8 cellular contexts compared by ENCODE assay signal in genomic region chr5:43041669-43042175, GRCh38. TPM values are rescaled to one million over a fixed set of nuclear protein-coding genes. Genes with fewer than 3 reads are reported as not detected.
A peak's percentile ranks its signal among the peaks of the same experiment; 100 is the strongest.
DNase-seq lines count a peak whose midpoint lies in the region; ATAC-seq, FAIRE-seq and TF ChIP-seq lines count a peak whose summit lies in the region.

No MANE protein-coding gene starts in this region.

- POLR2A ChIA-PET in H1 (lab: Charles Lee; ENCODE audit: partially characterized antibody), result interaction anchor here (1.1 to 3.2 kb wide), 5 partner anchors 8 to 79 kb away, joined by 3 to 17 read pairs (median 6); partner anchors contain the start of gene ZNF131

- H4K8ac ChIP-seq in H1 (ENCODE audit: extremely low read depth, insufficient read depth, low read length), result no peak overlapping the region
- no peak overlapping the region for H4K8ac ChIP-seq in mesendoderm (ENCODE audit: low read depth, low read length)

- H3K79me2 ChIP-seq in H1 (ENCODE audit: control insufficient read depth in 1 of 2, insufficient read depth in 2 of 2, low read length in 2 of 2) (no peaks in the 10 kb centered on the region), mesendoderm (ENCODE audit: control insufficient read depth, insufficient read depth, low read length) (no peaks in the 10 kb centered on the region)

- peaks cover 10 to 29% (median 14%) of the 10 kb centered on the region in 4 experiments for H3K4me1 ChIP-seq in H1 (replicated peaks in 1 of 4; ENCODE audit: control insufficient read depth in 3 of 4, insufficient read depth in 4 of 4, low read length in 3 of 4)
- H3K4me1 ChIP-seq in mesendoderm (ENCODE audit: control insufficient read depth, low read depth, low read length), result peaks cover 5% of the 10 kb centered on the region

- peak overlapping the region; percentile 72 to 84 for H3K4me2 ChIP-seq in H1 (ENCODE audit: insufficient read depth in 1 of 2, low read depth in 2 of 2, low read length in 2 of 2)
- peak overlapping the region; percentile 80 for H3K4me2 ChIP-seq in mesendoderm (ENCODE audit: low read length)

- CTCF ChIA-PET in activated CD8-positive, alpha-beta memory T cell treated with anti-CD3 and anti-CD28 coated beads, Interleukin-2, amount 10 ng/mL, durations not matched to agents 7 days and 5 days (lab: Charles Lee), result interaction anchor here (0.9 to 9.7 kb wide), 20 partner anchors 10 to 444 kb away, joined by 3 to 165 read pairs (median 5); partner anchors contain the start of genes HMGCS1, TMEM267 and ZNF131
- CTCF ChIA-PET in H1 (lab: Charles Lee; ENCODE audit: partially characterized antibody), result interaction anchor here (0.6 to 2.8 kb wide), 22 partner anchors 10 to 871 kb away, joined by 3 to 23 read pairs (median 4); no protein-coding TSS in a partner anchor

- peaks cover 17% of the 10 kb centered on the region for H3K36me3 Mint-ChIP-seq in activated CD8-positive, alpha-beta memory T cell treated with anti-CD3 and anti-CD28 coated beads, Interleukin-2, amount 10 ng/mL, durations not matched to agents 7 days and 5 days

- H2BK5ac ChIP-seq in H1 (ENCODE audit: low read depth, low read length) (no peak overlapping the region), mesendoderm (ENCODE audit: low read length) (no peak overlapping the region)

- H2BK12ac ChIP-seq in H1 (ENCODE audit: low read depth, low read length), result peak overlapping the region; percentile 71; the same call in 1 of the 2 replicates

- H2BK20ac ChIP-seq in H1 (ENCODE audit: low read length), result no peak overlapping the region

- no peak overlapping the region for H3K4ac ChIP-seq in H1 (replicated peaks; ENCODE audit: insufficient read length, low read depth, low read length)
- no peak overlapping the region for H3K4ac ChIP-seq in mesendoderm (ENCODE audit: low read depth, low read length)

- H2AK5ac ChIP-seq in H1 (ENCODE audit: low read depth, low read length), result no peak overlapping the region
- H2AK5ac ChIP-seq in mesendoderm (ENCODE audit: low read length), result no peak overlapping the region

- no peak for TF ChIP-seq EP300 in H1 (IDR thresholded peaks at IDR 0.05; ENCODE audit: borderline replicate concordance in 1 of 2, low read depth in 2 of 2, low read length in 2 of 2)

- no peak overlapping the region for H2AFZ ChIP-seq in H1 (ENCODE audit: low read length)

- no peak overlapping the region for H3K27ac ChIP-seq in H1 (ENCODE audit: low read depth, low read length)
- H3K27ac ChIP-seq in mesendoderm (ENCODE audit: low read depth, low read length), result peak overlapping the region; percentile 1
- peak overlapping the region; percentile 96 for H3K27ac ChIP-seq in substantia nigra (ENCODE audit: low read depth, low read length, poor library complexity, severe bottlenecking)

- peak; percentile 24 for ATAC-seq in activated CD8-positive, alpha-beta memory T cell treated with anti-CD3 and anti-CD28 coated beads, Interleukin-2, amount 10 ng/mL, durations not matched to agents 7 days and 5 days
- ATAC-seq in HG02763 (IDR thresholded peaks at IDR 0.05; ENCODE audit: unreplicated experiment), result peak; percentile 23

- no peaks in the 10 kb centered on the region for H3K36me3 ChIP-seq in H1 (ENCODE audit: control insufficient read depth in 2 of 4, insufficient read depth in 4 of 4, low read length in 3 of 4)
- H3K36me3 ChIP-seq in mesendoderm (ENCODE audit: control insufficient read depth, insufficient read depth, low read length), result no peaks in the 10 kb centered on the region

- H3K4me3 ChIP-seq in H1 (ENCODE audit: extremely low read depth in 1 of 4, insufficient read depth in 2 of 4, low read depth in 3 of 4, low read length in 4 of 4) (peak overlapping the region; percentile 25 to 57 (median 40); a peak in 7 of 8 replicates), mesendoderm (ENCODE audit: low read length) (peak overlapping the region; percentile 17)

- H3K27me3 Mint-ChIP-seq in activated CD8-positive, alpha-beta memory T cell treated with anti-CD3 and anti-CD28 coated beads, Interleukin-2, amount 10 ng/mL, durations not matched to agents 7 days and 5 days, result no peaks in the 10 kb centered on the region

- DNase-seq in activated CD8-positive, alpha-beta memory T cell treated with anti-CD3 and anti-CD28 coated beads, Interleukin-2, amount 10 ng/mL, durations not matched to agents 7 days and 5 days, result no peak
- DNase-seq in activated CD8-positive, alpha-beta memory T cell treated with anti-CD3 and anti-CD28 coated beads for 24 hours, result no peak
- DNase-seq in NCI-H146 (lab: John Stamatoyannopoulos, UW) (peak; percentile 51), UCSD-AML1 (lab: John Stamatoyannopoulos, UW; ENCODE audit: unreplicated experiment) (peak; percentile 79), H1 (ENCODE audit: low read depth in 1 of 2, low spot score in 2 of 2) (peak in 1 of 2 experiments; percentile 75), mesendoderm (peak; percentile 79), substantia nigra (lab: John Stamatoyannopoulos, UW) (peak in 37 of 49 donors; percentile 42 to 86 (median 71))

- WGBS in H1 (ENCODE audit: extremely low coverage in 1 of 2, insufficient coverage in 1 of 2, insufficient read length in 1 of 2, insufficient replicate concordance in 2 of 2, low coverage in 1 of 2, low lambda C conversion rate in 2 of 2, missing lambda C conversion rate in 1 of 2), 2 experiments, result 3% methylated on average over 33 of the region's 33 CpGs; no CpG with 5 or more reads in 1 of the 2 experiments
- WGBS in mesendoderm (ENCODE audit: extremely low coverage, insufficient coverage, low lambda C conversion rate), result no CpG with 5 or more reads among the region's 33 CpGs

- H3K23ac ChIP-seq in H1 (ENCODE audit: insufficient read length) (no peak overlapping the region), mesendoderm (ENCODE audit: low read length) (no peak overlapping the region)

- H2BK15ac ChIP-seq in H1 (ENCODE audit: low read length), result no peak overlapping the region
- no peak overlapping the region for H2BK15ac ChIP-seq in mesendoderm (replicated peaks; ENCODE audit: low read depth)

- H4K20me1 ChIP-seq in H1 (replicated peaks in 1 of 2; ENCODE audit: control insufficient read depth in 1 of 2, insufficient read depth in 2 of 2, low read length in 2 of 2), result peaks cover 30 to 49% of the 10 kb centered on the region in 2 experiments

- no peak overlapping the region for H2BK120ac ChIP-seq in H1 (replicated peaks; ENCODE audit: low read depth, low read length)
- H2BK120ac ChIP-seq in mesendoderm (ENCODE audit: low read depth, low read length), result peak overlapping the region; percentile 29

- no peak for TF ChIP-seq CTCF in H1 (IDR thresholded peaks at IDR 0.05; ENCODE audit: control extremely low read depth in 1 of 3, insufficient read depth in 1 of 3, low read depth in 1 of 3, low read length in 3 of 3)

- no peaks in the 10 kb centered on the region for H3K9me3 ChIP-seq in H1 (ENCODE audit: insufficient read depth in 2 of 2, low read depth in 1 of 2, low read length in 1 of 2)

- no peak overlapping the region for H4K5ac ChIP-seq in H1 (ENCODE audit: insufficient read length, low read depth, low read length)
- H4K5ac ChIP-seq in mesendoderm (ENCODE audit: low read length), result no peak overlapping the region

- no peak overlapping the region for H3K14ac ChIP-seq in H1 (ENCODE audit: insufficient read length)

- H3K56ac ChIP-seq in H1 (replicated peaks; ENCODE audit: insufficient read length, low read depth, low read length), result no peak overlapping the region
- H3K56ac ChIP-seq in mesendoderm (ENCODE audit: low read length), result peak overlapping the region; percentile 82

- H3K18ac ChIP-seq in H1 (ENCODE audit: extremely low read depth, low read length) (no peak overlapping the region), mesendoderm (ENCODE audit: low read length) (peak overlapping the region; percentile 69)

- TF ChIP-seq RAD21 in H1 (IDR thresholded peaks at IDR 0.05 in 1 of 2, conservative IDR thresholded peaks at IDR 0.05 in 1 of 2; ENCODE audit: low read depth in 2 of 2, low read length in 2 of 2), result no peak

- FAIRE-seq in H1 (lab: Jason Lieb, UNC), result no peak

- peak overlapping the region; percentile 94 for H3K4me3 Mint-ChIP-seq in activated CD8-positive, alpha-beta memory T cell treated with anti-CD3 and anti-CD28 coated beads, Interleukin-2, amount 10 ng/mL, durations not matched to agents 7 days and 5 days

- no peaks in the 10 kb centered on the region for H3K9me3 Mint-ChIP-seq in activated CD8-positive, alpha-beta memory T cell treated with anti-CD3 and anti-CD28 coated beads, Interleukin-2, amount 10 ng/mL, durations not matched to agents 7 days and 5 days (ENCODE audit: low read depth)

- peak overlapping the region; percentile 100 for H3K27ac Mint-ChIP-seq in activated CD8-positive, alpha-beta memory T cell treated with anti-CD3 and anti-CD28 coated beads, Interleukin-2, amount 10 ng/mL, durations not matched to agents 7 days and 5 days

- H3K4me1 Mint-ChIP-seq in activated CD8-positive, alpha-beta memory T cell treated with anti-CD3 and anti-CD28 coated beads, Interleukin-2, amount 10 ng/mL, durations not matched to agents 7 days and 5 days, result peaks cover 38% of the 10 kb centered on the region

- no peaks in the 10 kb centered on the region; the same call in 1 of the 2 replicates for H3K23me2 ChIP-seq in H1 (ENCODE audit: low read depth, low read length)

- H4K91ac ChIP-seq in H1 (replicated peaks; ENCODE audit: insufficient read length, low read length), result no peak overlapping the region

- H3K79me1 ChIP-seq in H1 (ENCODE audit: low read depth, low read length), result no peaks in the 10 kb centered on the region; the same call in 1 of the 2 replicates
- H3K79me1 ChIP-seq in mesendoderm (ENCODE audit: low read length), result no peaks in the 10 kb centered on the region

- no peak for TF ChIP-seq POLR2A in H1 (IDR thresholded peaks at IDR 0.05; ENCODE audit: control extremely low read depth in 1 of 2, low read depth in 2 of 2, low read length in 2 of 2)

- H3K27me3 ChIP-seq in H1 (replicated peaks in 1 of 4; ENCODE audit: control insufficient read depth in 3 of 4, extremely low read depth in 1 of 4, insufficient read depth in 3 of 4, low read length in 3 of 4) (peaks cover 65 to 93% (median 85%) of the 10 kb centered on the region in 4 experiments), mesendoderm (ENCODE audit: insufficient read depth, low read length, poor library complexity) (peaks cover 2% of the 10 kb centered on the region)

- H3K9ac ChIP-seq in H1 (replicated peaks in 1 of 4; ENCODE audit: extremely low read depth in 1 of 4, low read depth in 3 of 4, low read length in 3 of 4), result no peak overlapping the region; a peak in 2 of 7 replicates
- peak overlapping the region; percentile 61 for H3K9ac ChIP-seq in mesendoderm (ENCODE audit: low read length)

RNA-seq across cellular contexts. Expression of gene ANXA2R, which starts 1.6 kb away (rescaled TPM):
- 10 to 100 TPM; 14.5 to 32.0 TPM for total RNA-seq in activated CD8-positive, alpha-beta memory T cell treated with anti-CD3 and anti-CD28 coated beads, Interleukin-2, amount 10 ng/mL, durations not matched to agents 7 days and 5 days
- total RNA-seq in H1 (2021; fragmentation: NEBNext Ultra II Directional; extraction: Animal tissue kit (Norgen Biotek cat#: 25700)), result 0.17 and 0.29 TPM in 2 replicates
- 0.08 and 0.11 TPM in 2 replicates for polyA plus RNA-seq in H1 (2011; rRNA removed)
- polyA plus RNA-seq in H1 (2011; cell fraction: cytosol; rRNA removed), result 0.14 TPM
- polyA plus RNA-seq in H1 (2011; cell fraction: nucleus; rRNA removed), result 0.30 TPM
- 0.11 TPM in 1 of 4 replicates, not detected in the others for polyA plus RNA-seq in H1 (2012, experiment 1 of 2)
- not detected for polyA plus RNA-seq in H1 (2012, experiment 2 of 2)
- polyA plus RNA-seq in H1 (2013, experiment 1 of 2), result not detected
- 0.04 TPM for polyA plus RNA-seq in H1 (2013, experiment 2 of 2)
- polyA minus RNA-seq in H1 (2011; rRNA and poly(A)+ RNA removed), result 0.56 and 1.2 TPM in 2 replicates
- polyA minus RNA-seq in H1 (2011; cell fraction: cytosol; rRNA and poly(A)+ RNA removed), result not detected
- 1.2 TPM for polyA minus RNA-seq in H1 (2011; cell fraction: nucleus; rRNA and poly(A)+ RNA removed)
- polyA plus RNA-seq in mesendoderm (2013, experiment 1 of 2), result 1.2 TPM
- 1.2 TPM for polyA plus RNA-seq in mesendoderm (2013, experiment 2 of 2)

Comparison
In these comparisons a context has a peak if more than half of its experiments do, and no peak if none do; other contexts are left out.
1. DNase-seq: peak in NCI-H146 (single experiment), UCSD-AML1 (single experiment), mesendoderm (single experiment) and substantia nigra (37 of 49); none in activated CD8-positive, alpha-beta memory T cell treated with anti-CD3 and anti-CD28 coated beads, Interleukin-2, amount 10 ng/mL, durations not matched to agents 7 days and 5 days (single experiment) and activated CD8-positive, alpha-beta memory T cell treated with anti-CD3 and anti-CD28 coated beads for 24 hours (single experiment).
2. RNA of gene ANXA2R, which starts 1.6 kb away (total RNA-seq): 14.5 to 32.0 TPM in activated CD8-positive, alpha-beta memory T cell treated with anti-CD3 and anti-CD28 coated beads, Interleukin-2, amount 10 ng/mL, durations not matched to agents 7 days and 5 days; 0.17 to 0.29 TPM in H1; every median in the first group is over 10 times any median in the second.